Comparison of ENCODE assay signal across 1 cellular context in genomic region chr7:5557920-5558401, GRCh38.
A peak's percentile ranks its signal among the peaks of the same experiment; 100 is the strongest.
TF ChIP-seq lines count a peak whose summit lies in the region.

No MANE protein-coding gene starts in this region.

TF ChIP-seq in GM12878, 131 proteins besides CTCF, POLR2A, EP300 and RAD21:
- TF ChIP-seq MEF2B (IDR thresholded peaks at IDR 0.05; ENCODE audit: partially characterized antibody, poor library complexity, severe bottlenecking) (peak; percentile 50), HCFC1 (IDR thresholded peaks at IDR 0.05; ENCODE audit: low read length) (peak; percentile 20; the same call in 1 of the 2 replicates), SMARCA5 (IDR thresholded peaks at IDR 0.05) (peak; percentile 15; the same call in 1 of the 2 replicates), ZNF274 (IDR thresholded peaks at IDR 0.05; ENCODE audit: insufficient read depth, insufficient read length) (no peak), RFX5 (IDR thresholded peaks at IDR 0.05; ENCODE audit: low read depth, low read length) (no peak), BHLHE40 (IDR thresholded peaks at IDR 0.05; ENCODE audit: borderline replicate concordance in 1 of 2, low read depth in 2 of 2, low read length in 1 of 2) (peak in 1 of 2 experiments; percentile 17; a peak in 1 of 4 replicates), SIN3A (IDR thresholded peaks at IDR 0.05; ENCODE audit: low read depth, low read length) (no peak), TCF3 (IDR thresholded peaks at IDR 0.05; ENCODE audit: borderline replicate concordance, insufficient read depth, low read depth, low read length) (0 out of 2 replicates have a peak, but pooled peaks have one; percentile 22), GATAD2B (conservative IDR thresholded peaks at IDR 0.05; ENCODE audit: low read depth) (peak; percentile 55; the same call in 1 of the 2 replicates), MXI1 (IDR thresholded peaks at IDR 0.05; ENCODE audit: low read depth, low read length) (no peak), SPI1 (IDR thresholded peaks at IDR 0.05; ENCODE audit: borderline replicate concordance, insufficient read depth, low read depth, low read length) (0 out of 2 replicates have a peak, but pooled peaks have one; percentile 27), NKRF (conservative IDR thresholded peaks at IDR 0.05) (peak; percentile 21; the same call in 1 of the 2 replicates), MEF2A (IDR thresholded peaks at IDR 0.05; ENCODE audit: insufficient read depth, low read depth, low read length) (peak; percentile 74; the same call in 1 of the 2 replicates), NR2F1 (conservative IDR thresholded peaks at IDR 0.05) (peak; percentile 69), DPF2 (IDR thresholded peaks at IDR 0.05) (peak; percentile 29; the same call in 1 of the 2 replicates), ZBED1 (IDR thresholded peaks at IDR 0.05; ENCODE audit: borderline replicate concordance) (no peak), EED (IDR thresholded peaks at IDR 0.05; ENCODE audit: low read depth) (peak; percentile 16), TCF12 (IDR thresholded peaks at IDR 0.05; ENCODE audit: low read depth, low read length) (peak; percentile 31; the same call in 1 of the 2 replicates), TAF1 (IDR thresholded peaks at IDR 0.05; ENCODE audit: borderline replicate concordance, low read depth, low read length) (0 out of 2 replicates have a peak, but pooled peaks have one; percentile 29), IKZF2 (IDR thresholded peaks at IDR 0.05) (peak in 1 of 2 experiments; percentile 10; a peak in 2 of 4 replicates), EGR1 (IDR thresholded peaks at IDR 0.05; ENCODE audit: borderline replicate concordance in 1 of 2, low read depth in 2 of 2, low read length in 2 of 2) (peak in 1 of 2 experiments; percentile 42; a peak in 1 of 3 replicates)
